7 cellular contexts compared by ENCODE assay signal in genomic region chr7:107321611-107322010, GRCh38.
"Had no signal": no experiment of that assay in that cellular context is flagged by ENCODE, and none has a peak within 500 bp of the region (broad histone marks: within the 10 kb centered on the region; RNA-seq: fewer than 3 reads in every experiment).

No MANE protein-coding gene starts in this region.

- H3K4me2 ChIP-seq: GM23338 had no signal

- H2AFZ ChIP-seq: GM23338 had no signal

- DNase-seq: H9, HCEC 1CT, IMR-90 had no signal

- FAIRE-seq: H1, H54, HTR-8/SVneo had no signal

- H3K4me3 ChIP-seq: GM23338 had no signal

- ATAC-seq: GM23338 had no signal
